ENCODE assay signal across 8 cellular contexts in genomic region chr5:127562252-127562651, GRCh38. TPM values are rescaled to one million over a fixed set of nuclear protein-coding genes. Genes with fewer than 3 reads are reported as not detected.
DNase-seq lines count a peak whose midpoint lies in the region; ATAC-seq and TF ChIP-seq lines count a peak whose summit lies in the region.

No MANE protein-coding gene starts in this region.

- DNase-seq in Caki2 (ENCODE audit: low read depth) = peak; percentile 12
- DNase-seq in HFF-Myc (ENCODE audit: extremely low read depth, low read depth) = no peak
- no peak for DNase-seq in left lobe of liver (ENCODE audit: low spot score)
- DNase-seq in activated naive CD4-positive, alpha-beta T cell treated with anti-CD3 and anti-CD28 coated beads, Interleukin-2, amount 50 U/mL, for 16 hours = no peak
- no peak for DNase-seq in activated CD4-positive, alpha-beta T cell treated with anti-CD3 and anti-CD28 coated beads for 36 hours
- no peak for DNase-seq in activated CD8-positive, alpha-beta T cell treated with anti-CD3 and anti-CD28 coated beads for 36 hours
- no peak for DNase-seq in naive thymus-derived CD4-positive, alpha-beta T cell

- H3K4me1 ChIP-seq in naive thymus-derived CD4-positive, alpha-beta T cell (ENCODE audit: control insufficient read depth in 2 of 2, insufficient read depth in 2 of 2, low read length in 2 of 2) = no peaks in the 10 kb centered on the region

- H3K36me3 ChIP-seq in naive thymus-derived CD4-positive, alpha-beta T cell (ENCODE audit: control insufficient read depth in 2 of 3, insufficient read depth in 3 of 3, low read length in 3 of 3) = no peaks in the 10 kb centered on the region

- POLR2A ChIA-PET in activated CD4-positive, alpha-beta T cell treated with anti-CD3 and anti-CD28 coated beads for 36 hours (lab: Charles Lee) = no interaction called here
- POLR2A ChIA-PET in activated CD8-positive, alpha-beta T cell treated with anti-CD3 and anti-CD28 coated beads for 36 hours (lab: Charles Lee) = no interaction called here
- POLR2A ChIA-PET in naive thymus-derived CD4-positive, alpha-beta T cell (lab: Charles Lee) = no interaction called here

- no peak overlapping the region for H3K27ac Mint-ChIP-seq in activated CD4-positive, alpha-beta T cell treated with anti-CD3 and anti-CD28 coated beads for 36 hours
- H3K27ac Mint-ChIP-seq in activated CD8-positive, alpha-beta T cell treated with anti-CD3 and anti-CD28 coated beads for 36 hours = no peak overlapping the region
- no peak overlapping the region for H3K27ac Mint-ChIP-seq in naive thymus-derived CD4-positive, alpha-beta T cell

- no peak overlapping the region for H3K4me3 ChIP-seq in HFF-Myc (replicated peaks; ENCODE audit: low read depth, low read length)
- H3K4me3 ChIP-seq in naive thymus-derived CD4-positive, alpha-beta T cell (ENCODE audit: low read length) = no peak overlapping the region

- CTCF ChIA-PET in activated CD4-positive, alpha-beta T cell treated with anti-CD3 and anti-CD28 coated beads for 36 hours (lab: Charles Lee) = interaction anchor here (1.2 to 2.3 kb wide), 4 partner anchors 9 to 31 kb away, joined by 3 to 9 read pairs (median 6); no protein-coding TSS in a partner anchor
- CTCF ChIA-PET in activated CD8-positive, alpha-beta T cell treated with anti-CD3 and anti-CD28 coated beads for 36 hours (lab: Charles Lee) = interaction anchor here (1.2 kb wide), 1 partner anchor 639 kb away, joined by 7 read pairs; no protein-coding TSS in a partner anchor
- CTCF ChIA-PET in naive thymus-derived CD4-positive, alpha-beta T cell (lab: Charles Lee) = interaction anchor here (1.7 kb wide), 1 partner anchor 25 kb away, joined by 5 read pairs; no protein-coding TSS in a partner anchor

- intact Hi-C loops in activated CD4-positive, alpha-beta T cell treated with anti-CD3 and anti-CD28 coated beads for 36 hours (cut with DNase I, micrococcal nuclease) = loop anchor here (5.0 to 10.0 kb wide), 4 partner anchors 193 to 1283 kb away; no protein-coding TSS in a partner anchor
- intact Hi-C loops in activated CD8-positive, alpha-beta T cell treated with anti-CD3 and anti-CD28 coated beads for 36 hours (cut with micrococcal nuclease) = no loop called here
- intact Hi-C loops in naive thymus-derived CD4-positive, alpha-beta T cell (cut with micrococcal nuclease) = loop anchor here (5.0 to 10.0 kb wide), 3 partner anchors 935 to 1343 kb away; no protein-coding TSS in a partner anchor

- peak; percentile 31 for TF ChIP-seq CTCF in HFF-Myc (IDR thresholded peaks at IDR 0.05; ENCODE audit: low read depth, low read length, missing control alignments)
- TF ChIP-seq CTCF in VCaP (conservative IDR thresholded peaks at IDR 0.05) = peak; percentile 60
- TF ChIP-seq CTCF in activated CD8-positive, alpha-beta T cell treated with anti-CD3 and anti-CD28 coated beads for 36 hours (IDR thresholded peaks at IDR 0.05) = no peak

- H3K9me3 Mint-ChIP-seq in activated CD4-positive, alpha-beta T cell treated with anti-CD3 and anti-CD28 coated beads for 36 hours (ENCODE audit: low read depth) = no peaks in the 10 kb centered on the region
- H3K9me3 Mint-ChIP-seq in activated CD8-positive, alpha-beta T cell treated with anti-CD3 and anti-CD28 coated beads for 36 hours = no peaks in the 10 kb centered on the region
- H3K9me3 Mint-ChIP-seq in naive thymus-derived CD4-positive, alpha-beta T cell = no peaks in the 10 kb centered on the region

- H3K27me3 Mint-ChIP-seq in activated CD4-positive, alpha-beta T cell treated with anti-CD3 and anti-CD28 coated beads for 36 hours = peaks cover 14% of the 10 kb centered on the region
- peaks cover 6% of the 10 kb centered on the region for H3K27me3 Mint-ChIP-seq in activated CD8-positive, alpha-beta T cell treated with anti-CD3 and anti-CD28 coated beads for 36 hours
- peaks cover 8 to 26% (median 8%) of the 10 kb centered on the region in 5 donors for H3K27me3 Mint-ChIP-seq in naive thymus-derived CD4-positive, alpha-beta T cell

- no peak overlapping the region for H3K4me3 Mint-ChIP-seq in activated CD4-positive, alpha-beta T cell treated with anti-CD3 and anti-CD28 coated beads for 36 hours
- H3K4me3 Mint-ChIP-seq in activated CD8-positive, alpha-beta T cell treated with anti-CD3 and anti-CD28 coated beads for 36 hours = no peak overlapping the region
- H3K4me3 Mint-ChIP-seq in naive thymus-derived CD4-positive, alpha-beta T cell = no peak overlapping the region

- H3K4me1 Mint-ChIP-seq in activated CD4-positive, alpha-beta T cell treated with anti-CD3 and anti-CD28 coated beads for 36 hours = peaks cover 5% of the 10 kb centered on the region
- H3K4me1 Mint-ChIP-seq in activated CD8-positive, alpha-beta T cell treated with anti-CD3 and anti-CD28 coated beads for 36 hours (ENCODE audit: low read depth) = peaks cover 6% of the 10 kb centered on the region
- peaks cover 0 to 3% (median 0%) of the 10 kb centered on the region in 7 donors for H3K4me1 Mint-ChIP-seq in naive thymus-derived CD4-positive, alpha-beta T cell

- ATAC-seq in left lobe of liver = peak; percentile 44
- no peak for ATAC-seq in activated CD4-positive, alpha-beta T cell treated with anti-CD3 and anti-CD28 coated beads for 36 hours
- no peak for ATAC-seq in activated CD8-positive, alpha-beta T cell treated with anti-CD3 and anti-CD28 coated beads for 36 hours
- ATAC-seq in naive thymus-derived CD4-positive, alpha-beta T cell = no peak

- no peaks in the 10 kb centered on the region for H3K9me3 ChIP-seq in naive thymus-derived CD4-positive, alpha-beta T cell (ENCODE audit: control insufficient read depth in 2 of 3, low read length in 3 of 3)

- H3K27me3 ChIP-seq in naive thymus-derived CD4-positive, alpha-beta T cell (ENCODE audit: control insufficient read depth in 2 of 2, insufficient read depth in 2 of 2, low read length in 2 of 2) = no peaks in the 10 kb centered on the region

- H3K27ac ChIP-seq in VCaP = no peak overlapping the region
- no peak overlapping the region for H3K27ac ChIP-seq in naive thymus-derived CD4-positive, alpha-beta T cell (ENCODE audit: low read depth, low read length)

- no peaks in the 10 kb centered on the region for H3K36me3 Mint-ChIP-seq in activated CD4-positive, alpha-beta T cell treated with anti-CD3 and anti-CD28 coated beads for 36 hours (ENCODE audit: low read depth)
- H3K36me3 Mint-ChIP-seq in activated CD8-positive, alpha-beta T cell treated with anti-CD3 and anti-CD28 coated beads for 36 hours (ENCODE audit: low read depth) = no peaks in the 10 kb centered on the region
- peaks cover 0 to 14% (median 0%) of the 10 kb centered on the region in 5 donors for H3K36me3 Mint-ChIP-seq in naive thymus-derived CD4-positive, alpha-beta T cell

- in situ Hi-C loops in Caki2 (cut with HindIII; ENCODE audit: low pct_unique_long_range_greater_than_20kb, low sequenced_read_pairs) = no loop called here

RNA-seq across cellular contexts. Expression of gene PRRC1, which starts 44.8 kb away (rescaled TPM):
- total RNA-seq in Caki2 (2014; rRNA removed; shearing (Covaris generic); ENCODE audit: low replicate concordance) = 18.3 and 32.6 TPM in 2 replicates
- total RNA-seq in left lobe of liver = 28.4 TPM
- 10 to 100 TPM; 35.8 to 47.1 TPM for total RNA-seq in activated CD4-positive, alpha-beta T cell treated with anti-CD3 and anti-CD28 coated beads for 36 hours
- 10 to 100 TPM; 38.0 to 38.1 TPM for total RNA-seq in activated CD8-positive, alpha-beta T cell treated with anti-CD3 and anti-CD28 coated beads for 36 hours
- total RNA-seq in naive thymus-derived CD4-positive, alpha-beta T cell = 10 to 100 TPM; 34.6 to 56.6 (median 49.4) TPM
- polyA plus RNA-seq in naive thymus-derived CD4-positive, alpha-beta T cell = 10 to 100 TPM; 39.5 to 41.4 TPM
